In genomic region chr10:113133497-113133896, GRCh38 we compare ENCODE assay signal across 14 cellular contexts.
DNase-seq lines count a peak whose midpoint lies in the region; ATAC-seq and TF ChIP-seq lines count a peak whose summit lies in the region.
"Had no signal": no experiment of that assay in that cellular context is flagged by ENCODE, and none has a peak within 500 bp of the region (broad histone marks: within the 10 kb centered on the region; RNA-seq: fewer than 3 reads in every experiment).

No MANE protein-coding gene starts in this region.

- no peaks in the 10 kb centered on the region for H3K27me3 ChIP-seq in mesenchymal stem cell (ENCODE audit: control insufficient read depth in 1 of 2, insufficient read depth in 1 of 2, low read length in 2 of 2)
- H3K27me3 ChIP-seq in transverse colon, result no peaks in the 10 kb centered on the region
- H3K27me3 ChIP-seq: cardiac muscle cell, esophagus muscularis mucosa had no signal

- no peak for TF ChIP-seq CTCF in astrocyte of the spinal cord (IDR thresholded peaks at IDR 0.05; ENCODE audit: low read depth, low read length)
- no peak for TF ChIP-seq CTCF in transverse colon (IDR thresholded peaks at IDR 0.05)

- H3K4me3 ChIP-seq in astrocyte of the spinal cord (ENCODE audit: low read depth, low read length), result no peak overlapping the region
- H3K4me3 ChIP-seq in mesenchymal stem cell (ENCODE audit: insufficient read depth in 1 of 2, low read depth in 1 of 2, low read length in 2 of 2), result peak overlapping the region in 1 of 2 experiments; percentile 58
- H3K4me3 ChIP-seq in transverse colon, result no peak overlapping the region
- H3K4me3 ChIP-seq: cardiac muscle cell, lung had no signal

- H3K9me3 ChIP-seq in mesenchymal stem cell (ENCODE audit: control insufficient read depth, low read length) (no peaks in the 10 kb centered on the region), transverse colon (no peaks in the 10 kb centered on the region)
- H3K9me3 ChIP-seq: esophagus muscularis mucosa had no signal

- no peak for TF ChIP-seq POLR2A in transverse colon (IDR thresholded peaks at IDR 0.05)

- no peak for ATAC-seq in HG03378 (IDR thresholded peaks at IDR 0.05; ENCODE audit: unreplicated experiment)
- ATAC-seq: activated T-cell treated with anti-CD3 and anti-CD28 coated beads, Interleukin-2, amount 50 U/mL, for 72 hours had no signal

- peak overlapping the region; percentile 61 for H3K27ac ChIP-seq in mesenchymal stem cell (ENCODE audit: low read length, poor library complexity, severe bottlenecking)
- peak overlapping the region; percentile 43 to 61 (median 49) for H3K27ac ChIP-seq in transverse colon
- H3K27ac ChIP-seq: cardiac muscle cell had no signal

- H2BK12ac ChIP-seq in mesenchymal stem cell (ENCODE audit: low read length in 2 of 2), result peak overlapping the region; percentile 2 to 28

- H3K14ac ChIP-seq in mesenchymal stem cell (ENCODE audit: low read length in 2 of 2), result no peak overlapping the region

- peak overlapping the region; percentile 76 for H2BK120ac ChIP-seq in mesenchymal stem cell (ENCODE audit: low read depth, low read length)

- H3K4me2 ChIP-seq in mesenchymal stem cell (ENCODE audit: low read length, poor library complexity, severe bottlenecking), result no peak overlapping the region

- 43% methylated on average over 4 of the region's 5 CpGs for WGBS in mesenchymal stem cell
- 49 to 72% methylated on average over 5 of the region's 5 CpGs for WGBS in transverse colon (ENCODE audit: low coverage in 1 of 2), 2 donors

- no peaks in the 10 kb centered on the region for H3K36me3 ChIP-seq in mesenchymal stem cell (ENCODE audit: control insufficient read depth in 1 of 2, insufficient read depth in 2 of 2, low read depth in 1 of 2, low read length in 2 of 2)
- H3K36me3 ChIP-seq in transverse colon, result no peaks in the 10 kb centered on the region
- H3K36me3 ChIP-seq: cardiac muscle cell, esophagus muscularis mucosa had no signal

- TF ChIP-seq EP300 in transverse colon (IDR thresholded peaks at IDR 0.05; ENCODE audit: low read depth), result no peak

- H3K18ac ChIP-seq in mesenchymal stem cell (ENCODE audit: low read depth in 1 of 2, low read length in 2 of 2), result peak overlapping the region; percentile 54 to 86

- H3K4me1 ChIP-seq in mesenchymal stem cell (ENCODE audit: control insufficient read depth, insufficient read depth, low read depth, low read length) (peaks cover 22% of the 10 kb centered on the region), transverse colon (peaks cover 6 to 24% (median 13%) of the 10 kb centered on the region in 4 donors)

- no peak overlapping the region for H3K23ac ChIP-seq in mesenchymal stem cell (ENCODE audit: low read length in 2 of 2)

- peak overlapping the region; percentile 88 for H3K9ac ChIP-seq in mesenchymal stem cell (ENCODE audit: low read length)

- H2BK5ac ChIP-seq in mesenchymal stem cell (ENCODE audit: low read depth, low read length, poor library complexity, severe bottlenecking), result no peak overlapping the region

- no peak overlapping the region for H4K8ac ChIP-seq in mesenchymal stem cell (ENCODE audit: low read length)

- DNase-seq in NCI-H82 (lab: John Stamatoyannopoulos, UW) (peak; percentile 16), NCI-H82 treated with DMSO at 0.1 percent for 48 hours (lab: John Stamatoyannopoulos, UW; ENCODE audit: unreplicated experiment) (no peak), astrocyte of the spinal cord (ENCODE audit: low read depth, low spot score) (peak; percentile 56), mesenchymal stem cell (peak; percentile 71), transverse colon (no peak), dermis blood vessel endothelial cell (no peak), NOMO-1 (lab: John Stamatoyannopoulos, UW; ENCODE audit: unreplicated experiment in 2 of 2) (no peak)
- DNase-seq: activated T-cell treated with anti-CD3 and anti-CD28 coated beads, Interleukin-2, amount 50 U/mL, for 72 hours; EL; NCI-H1930 had no signal

- H4K91ac ChIP-seq in mesenchymal stem cell (ENCODE audit: low read length), result no peak overlapping the region

- H2BK15ac ChIP-seq in mesenchymal stem cell (ENCODE audit: low read depth, poor library complexity, severe bottlenecking), result no peak overlapping the region

- in situ Hi-C loops in astrocyte of the spinal cord (cut with HindIII; ENCODE audit: low sequenced_read_pairs) (no loop called here), transverse colon (cut with MboI; ENCODE audit: low pct_ligation_motif_present in 1 of 4, low pct_unique_long_range_greater_than_20kb in 1 of 4, low sequenced_read_pairs in 3 of 4) (no loop called here)

- intact Hi-C loops in transverse colon (cut with DNase I; ENCODE audit: low total_unique reads), result loop anchor here (10.0 kb wide), 2 partner anchors 221 to 251 kb away; no protein-coding TSS in a partner anchor

- H2AK5ac ChIP-seq in mesenchymal stem cell (ENCODE audit: low read length, severe bottlenecking), result no peak overlapping the region

- peak overlapping the region; percentile 57 to 65 for H3K4ac ChIP-seq in mesenchymal stem cell (ENCODE audit: low read depth in 1 of 2, low read length in 2 of 2)

- H3K79me1 ChIP-seq in mesenchymal stem cell (replicated peaks; ENCODE audit: low read length, poor library complexity, severe bottlenecking), result peaks cover 37% of the 10 kb centered on the region

- no peak overlapping the region for H2AFZ ChIP-seq in mesenchymal stem cell (ENCODE audit: low read depth, low read length)

Comparison
In these comparisons a context has a peak if more than half of its experiments do, and no peak if none do; other contexts are left out.
1. DNase-seq: peak in NCI-H82 (single experiment), astrocyte of the spinal cord (single experiment) and mesenchymal stem cell (single experiment); none in NCI-H82 treated with DMSO at 0.1 percent for 48 hours (single experiment), transverse colon (single experiment), dermis blood vessel endothelial cell (single experiment) and NOMO-1 (0 of 2).